9 cellular contexts compared by ENCODE assay signal in genomic region chr20:53948383-53949318, GRCh38.
DNase-seq lines count a peak whose midpoint lies in the region; ATAC-seq, FAIRE-seq and TF ChIP-seq lines count a peak whose summit lies in the region.
"Had no signal": no experiment of that assay in that cellular context is flagged by ENCODE, and none has a peak within 500 bp of the region (broad histone marks: within the 10 kb centered on the region; RNA-seq: fewer than 3 reads in every experiment).

No MANE protein-coding gene starts in this region.

- H3K36me3 ChIP-seq in HepG2 (replicated peaks in 1 of 2; ENCODE audit: control insufficient read depth in 1 of 2, insufficient read depth in 2 of 2, low read length in 2 of 2) (no peaks in the 10 kb centered on the region), right lobe of liver (no peaks in the 10 kb centered on the region), brain microvascular endothelial cell (replicated peaks) (no peaks in the 10 kb centered on the region)

- H3K4me2 ChIP-seq in HepG2 (ENCODE audit: low read depth, low read length), result peak overlapping the region; percentile 14

- no peak; the same call in 2 of the 3 replicates for ATAC-seq in HepG2
- no peak for ATAC-seq in right lobe of liver
- peak; percentile 45 for ATAC-seq in HG03457 (IDR thresholded peaks at IDR 0.05; ENCODE audit: unreplicated experiment)

- no peak for TF ChIP-seq RAD21 in HepG2 (CRISPR knock-in tag; IDR thresholded peaks at IDR 0.05)

- TF ChIP-seq CTCF in HepG2 (CRISPR knock-in tag; IDR thresholded peaks at IDR 0.05) (no peak), right lobe of liver (IDR thresholded peaks at IDR 0.05) (no peak), brain microvascular endothelial cell (IDR thresholded peaks at IDR 0.05; ENCODE audit: low read depth, low read length, missing control alignments) (no peak)

- peaks cover 8% of the 10 kb centered on the region; the same call in 1 of the 2 replicates for H3K9me3 ChIP-seq in HepG2 (ENCODE audit: low read length)
- H3K9me3 ChIP-seq in right lobe of liver, result no peaks in the 10 kb centered on the region

- H3K4me3 ChIP-seq in HepG2 (replicated peaks in 1 of 3; ENCODE audit: insufficient read depth in 1 of 3, low read depth in 2 of 3, low read length in 3 of 3) (no peak overlapping the region), right lobe of liver (no peak overlapping the region), brain microvascular endothelial cell (ENCODE audit: low read depth, low read length) (no peak overlapping the region)

- H3K27ac ChIP-seq in HepG2 (ENCODE audit: extremely low read length, insufficient read depth, low read length) (no peak overlapping the region), right lobe of liver (no peak overlapping the region), brain microvascular endothelial cell (peak overlapping the region; percentile 47)

- peak overlapping the region; percentile 69 for H2AFZ ChIP-seq in HepG2 (ENCODE audit: low read length)

- no peak overlapping the region for H3K9ac ChIP-seq in HepG2 (ENCODE audit: insufficient read depth, low read depth, low read length)

- H3K27me3 ChIP-seq in HepG2 (ENCODE audit: control insufficient read depth in 1 of 2, insufficient read depth in 2 of 2, low read length in 2 of 2) (no peaks in the 10 kb centered on the region), right lobe of liver (no peaks in the 10 kb centered on the region), brain microvascular endothelial cell (replicated peaks) (no peaks in the 10 kb centered on the region)

- H3K4me1 ChIP-seq in HepG2 (ENCODE audit: insufficient read depth, low read length) (peaks cover 37% of the 10 kb centered on the region), right lobe of liver (peaks cover 0 to 2% (median 0%) of the 10 kb centered on the region in 4 donors)

- BruUV-seq in HepG2 (replicated peaks; lab: Mats Ljungman, UMichigan), result no TSS peak

- POLR2A ChIA-PET in HepG2 (lab: Yijun Ruan, JAX), result no interaction called here

- intact Hi-C loops in HepG2 (cut with micrococcal nuclease; ENCODE audit: unreplicated experiment) (no loop called here), right lobe of liver (cut with DNase I) (no loop called here)

- no peaks in the 10 kb centered on the region for H4K20me1 ChIP-seq in HepG2 (ENCODE audit: insufficient read depth, low read length)

- WGBS in HepG2 (ENCODE audit: low lambda C conversion rate), result 87% methylated on average over 11 of the region's 11 CpGs
- 88% methylated on average over 7 of the region's 11 CpGs for WGBS in right lobe of liver (ENCODE audit: insufficient coverage, low coverage, low lambda C conversion rate, missing lambda C conversion rate)

- DNase-seq in HepG2 (ENCODE audit: low spot score), result no peak
- no peak for DNase-seq in right lobe of liver
- no peak for DNase-seq in brain microvascular endothelial cell
- no peak for DNase-seq in cerebellar cortex (ENCODE audit: low spot score)
- DNase-seq in ureter (ENCODE audit: low spot score), result no peak
- DNase-seq in NCI-H187 (lab: John Stamatoyannopoulos, UW), result no peak
- no peak for DNase-seq in GOT3 (lab: John Stamatoyannopoulos, UW)
- DNase-seq: NCI-H1436 had no signal

- no peak for FAIRE-seq in HepG2 (lab: Jason Lieb, UNC)

- CTCF ChIA-PET in HepG2 (lab: Yijun Ruan, JAX; ENCODE audit: low intra/inter-chr PET ratio, low total read pairs), result no interaction called here

- TF ChIP-seq POLR2A in HepG2 (IDR thresholded peaks at IDR 0.05; ENCODE audit: insufficient read depth in 1 of 2, low read depth in 2 of 2, low read length in 2 of 2), result no peak
- TF ChIP-seq POLR2A in right lobe of liver (IDR thresholded peaks at IDR 0.05), result no peak

- in situ Hi-C loops in HepG2 (cut with HindIII; ENCODE audit: extremely low pct_ligation_motif_present, low pct_unique_long_range_greater_than_20kb) (loop anchor here (5.0 kb wide), 1 partner anchor 114 kb away; no protein-coding TSS in a partner anchor), brain microvascular endothelial cell (cut with HindIII; ENCODE audit: low pct_ligation_motif_present, low sequenced_read_pairs) (no loop called here)

- H3K79me2 ChIP-seq in HepG2 (ENCODE audit: insufficient read depth, low read length), result no peaks in the 10 kb centered on the region

- TF ChIP-seq EP300 in HepG2 (IDR thresholded peaks at IDR 0.05; ENCODE audit: low read depth in 2 of 2, low read length in 2 of 2) (no peak), HepG2 (CRISPR knock-in tag; IDR thresholded peaks at IDR 0.05; ENCODE audit: borderline replicate concordance) (no peak)

TF ChIP-seq in HepG2, 621 proteins besides CTCF, POLR2A, EP300 and RAD21:
- TF ChIP-seq CREBL2 (CRISPR knock-in tag; IDR thresholded peaks at IDR 0.05; ENCODE audit: borderline replicate concordance), result no peak
- TF ChIP-seq HIVEP1 (CRISPR knock-in tag; IDR thresholded peaks at IDR 0.05), result 0 out of 2 replicates have a peak, but pooled peaks have one; percentile 4
- TF ChIP-seq KDM5B (CRISPR knock-in tag; IDR thresholded peaks at IDR 0.05; ENCODE audit: borderline replicate concordance), result 0 out of 2 replicates have a peak, but pooled peaks have one; percentile 11
- no peak for TF ChIP-seq AGO1 (IDR thresholded peaks at IDR 0.05; ENCODE audit: low read depth, low read length, poor library complexity, severe bottlenecking)
- peak; percentile 60 for TF ChIP-seq ZMYM3 (CRISPR knock-in tag; IDR thresholded peaks at IDR 0.05)
- no peak for TF ChIP-seq BCLAF1 (IDR thresholded peaks at IDR 0.05)
- peak; percentile 74 for TF ChIP-seq ZNF629 (CRISPR knock-in tag; conservative IDR thresholded peaks at IDR 0.05)
